Comparison of ENCODE assay signal across 1 cellular context in the genomic region with DNA sequence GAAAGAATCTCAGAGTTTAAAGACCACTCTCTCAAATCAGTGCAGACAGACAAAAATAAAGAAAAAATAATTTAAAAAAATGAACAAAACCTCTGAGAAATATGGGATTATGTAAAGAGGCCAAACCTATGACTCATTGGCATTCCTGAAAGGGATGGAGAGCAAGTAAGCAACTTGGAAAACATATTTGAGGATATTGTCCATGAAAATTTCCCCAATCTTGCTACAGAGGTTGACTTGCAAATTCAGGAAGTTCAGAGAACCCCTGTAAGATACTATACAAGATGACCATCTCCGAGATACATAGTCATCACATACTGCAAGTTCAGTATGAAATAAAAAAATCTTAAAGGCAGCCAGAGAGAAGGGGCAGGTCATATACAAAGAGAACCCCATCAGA.
TF ChIP-seq lines count a peak whose summit lies in the region.

No MANE protein-coding gene starts in this region.

TF ChIP-seq in SK-N-SH, 30 proteins besides CTCF, POLR2A, EP300 and RAD21:
- TF ChIP-seq MXI1 (IDR thresholded peaks at IDR 0.05; ENCODE audit: low read depth, low read length), result no peak
- peak; percentile 27; the same call in 1 of the 2 replicates for TF ChIP-seq JUND (IDR thresholded peaks at IDR 0.05)
- TF ChIP-seq FOSL2 (IDR thresholded peaks at IDR 0.05; ENCODE audit: borderline replicate concordance, low read depth), result peak; percentile 25; the same call in 1 of the 2 replicates
TF ChIP-seq in SK-N-SH: peak in this region for 2.
